In genomic region chrX:41671082-41671481, GRCh38 we compare ENCODE assay signal across 31 cellular contexts. TPM values are rescaled to one million over a fixed set of nuclear protein-coding genes. Genes with fewer than 3 reads are reported as not detected.
"Had no signal": no experiment of that assay in that cellular context is flagged by ENCODE, and none has a peak within 500 bp of the region (broad histone marks: within the 10 kb centered on the region; RNA-seq: fewer than 3 reads in every experiment).

No MANE protein-coding gene starts in this region.

- H3K4me3 Mint-ChIP-seq: activated B cell treated with CpG ODN at 0.5 μM for 24 hours; activated CD4-positive, alpha-beta T cell treated with anti-CD3 and anti-CD28 coated beads, Interleukin-2, amount 10 ng/mL, durations not matched to agents 24 days and 14 days; activated CD8-positive, alpha-beta memory T cell treated with anti-CD3 and anti-CD28 coated beads, Interleukin-2, amount 10 ng/mL, durations not matched to agents 7 days and 5 days; activated naive CD8-positive, alpha-beta T cell; activated T-cell treated with anti-CD3 and anti-CD28 coated beads, Interleukin-2, amount 50 U/mL, for 24 hours; activated T-helper 1 cell treated with anti-CD3 and anti-CD28 coated beads, Interleukin-12 subunit alpha, Interleukin-12 subunit beta, Interleukin-2, Interleukin-4 antibody, amounts not matched to agents 30 ng/mL and 10 ng/mL and 1 ng/mL, durations not matched to agents 14 hours and 24 hours and 36 hours; brain; central memory CD8-positive, alpha-beta T cell; T-cell had no signal

- DNase-seq: activated B cell treated with CpG ODN at 0.5 μM for 24 hours; activated CD4-positive, alpha-beta T cell treated with anti-CD3 and anti-CD28 coated beads for 1 hour; activated CD4-positive, alpha-beta T cell treated with anti-CD3 and anti-CD28 coated beads, Interleukin-2, amount 10 ng/mL, durations not matched to agents 24 days and 14 days; activated CD4-positive, alpha-beta T cell treated with anti-CD3 and anti-CD28 coated beads, Interleukin-2, amount 50 U/mL, for 48 hours; activated CD8-positive, alpha-beta memory T cell treated with anti-CD3 and anti-CD28 coated beads, Interleukin-2, amount 10 ng/mL, durations not matched to agents 7 days and 5 days; activated effector memory CD4-positive, alpha-beta T cell treated with anti-CD3 and anti-CD28 coated beads, Interleukin-2, amount 50 U/mL, for 16 hours; activated naive CD4-positive, alpha-beta T cell treated with Interleukin-2 at 50 U/mL for 16 hours; activated T-cell treated with anti-CD3 and anti-CD28 coated beads, Interleukin-2, amount 50 U/mL, for 24 hours; amygdala; MM.1S; NCI-H1105; NCI-H1436; NCI-H1694 treated with DMSO at 0.1 percent for 48 hours; NCI-H2029 treated with DMSO at 0.1 percent for 48 hours; NCI-H345; NCI-H510A; NCI-H526 treated with DMSO at 0.1 percent for 48 hours; NCI-H82; OCI-M1; RPMI8226; T-cell; T-helper 2 cell; T1000 had no signal

- H3K4me3 ChIP-seq: SK-N-MC had no signal

- H3K9me3 Mint-ChIP-seq: activated B cell treated with CpG ODN at 0.5 μM for 24 hours; activated CD4-positive, alpha-beta T cell treated with anti-CD3 and anti-CD28 coated beads, Interleukin-2, amount 10 ng/mL, durations not matched to agents 24 days and 14 days; activated T-cell treated with anti-CD3 and anti-CD28 coated beads, Interleukin-2, amount 50 U/mL, for 24 hours; activated T-helper 1 cell treated with anti-CD3 and anti-CD28 coated beads, Interleukin-12 subunit alpha, Interleukin-12 subunit beta, Interleukin-2, Interleukin-4 antibody, amounts not matched to agents 30 ng/mL and 10 ng/mL and 1 ng/mL, durations not matched to agents 14 hours and 24 hours and 36 hours; brain; central memory CD8-positive, alpha-beta T cell; T-cell had no signal

- H3K27ac Mint-ChIP-seq: activated B cell treated with CpG ODN at 0.5 μM for 24 hours; activated CD4-positive, alpha-beta T cell treated with anti-CD3 and anti-CD28 coated beads, Interleukin-2, amount 10 ng/mL, durations not matched to agents 24 days and 14 days; activated CD8-positive, alpha-beta memory T cell treated with anti-CD3 and anti-CD28 coated beads, Interleukin-2, amount 10 ng/mL, durations not matched to agents 7 days and 5 days; activated T-cell treated with anti-CD3 and anti-CD28 coated beads, Interleukin-2, amount 50 U/mL, for 24 hours; activated T-helper 1 cell treated with anti-CD3 and anti-CD28 coated beads, Interleukin-12 subunit alpha, Interleukin-12 subunit beta, Interleukin-2, Interleukin-4 antibody, amounts not matched to agents 30 ng/mL and 10 ng/mL and 1 ng/mL, durations not matched to agents 14 hours and 24 hours and 36 hours; T-cell had no signal

- H3K27me3 Mint-ChIP-seq: activated B cell treated with CpG ODN at 0.5 μM for 24 hours; activated CD4-positive, alpha-beta T cell treated with anti-CD3 and anti-CD28 coated beads, Interleukin-2, amount 10 ng/mL, durations not matched to agents 24 days and 14 days; activated CD8-positive, alpha-beta memory T cell treated with anti-CD3 and anti-CD28 coated beads, Interleukin-2, amount 10 ng/mL, durations not matched to agents 7 days and 5 days; activated naive CD8-positive, alpha-beta T cell; central memory CD8-positive, alpha-beta T cell had no signal

- H3K27ac ChIP-seq: SK-N-MC had no signal

- ATAC-seq: activated CD8-positive, alpha-beta memory T cell treated with anti-CD3 and anti-CD28 coated beads, Interleukin-2, amount 10 ng/mL, durations not matched to agents 7 days and 5 days; Panc1; Right ventricle myocardium inferior; T-cell had no signal

RNA-seq across cellular contexts. Expression of gene GPR34, which starts 17.7 kb away (rescaled TPM):
- total RNA-seq: astrocyte had no signal

RNA-seq across cellular contexts. Expression of gene GPR82, which starts 52.9 kb away (rescaled TPM):
- total RNA-seq: activated CD4-positive, alpha-beta T cell treated with anti-CD3 and anti-CD28 coated beads, Interleukin-2, amount 10 ng/mL, durations not matched to agents 24 days and 14 days; astrocyte had no signal
